8 cellular contexts compared by ENCODE assay signal in genomic region chr7:5424689-5425506, GRCh38. TPM values are rescaled to one million over a fixed set of nuclear protein-coding genes. Genes with fewer than 3 reads are reported as not detected.
DNase-seq lines count a peak whose midpoint lies in the region; ATAC-seq and TF ChIP-seq lines count a peak whose summit lies in the region.

No MANE protein-coding gene starts in this region.

- H2BK12ac ChIP-seq in mesenchymal stem cell (ENCODE audit: low read length in 2 of 2) = peak overlapping the region; percentile 77 to 98

- H3K4me2 ChIP-seq in BLaER1 (peak overlapping the region; percentile 99), mesenchymal stem cell (ENCODE audit: low read length, poor library complexity, severe bottlenecking) (peak overlapping the region; percentile 95)

- peak overlapping the region; percentile 91 to 100 for H3K4ac ChIP-seq in mesenchymal stem cell (ENCODE audit: low read depth in 1 of 2, low read length in 2 of 2)

- H2BK5ac ChIP-seq in mesenchymal stem cell (ENCODE audit: low read depth, low read length, poor library complexity, severe bottlenecking) = peak overlapping the region; percentile 99

- H2AK5ac ChIP-seq in mesenchymal stem cell (ENCODE audit: low read length, severe bottlenecking) = peak overlapping the region; percentile 18

- H4K8ac ChIP-seq in mesenchymal stem cell (ENCODE audit: low read length) = peak overlapping the region; percentile 83

- DNase-seq in H7 (peak; percentile 67), SJCRH30 (peak; percentile 53 to 62), mesenchymal stem cell (peak; percentile 51), tibial artery (peak; percentile 67 to 85)
- DNase-seq in effector memory CD4-positive, alpha-beta T cell = no peak

- H3K9me3 ChIP-seq in BLaER1 (no peaks in the 10 kb centered on the region), SJCRH30 (replicated peaks) (no peaks in the 10 kb centered on the region), mesenchymal stem cell (ENCODE audit: control insufficient read depth, low read length) (no peaks in the 10 kb centered on the region), tibial artery (no peaks in the 10 kb centered on the region)
- no peaks in the 10 kb centered on the region for H3K9me3 ChIP-seq in effector memory CD4-positive, alpha-beta T cell (ENCODE audit: control insufficient read depth, low read length)

- H3K27me3 ChIP-seq in BLaER1 (peaks cover 98% of the 10 kb centered on the region), H7 (ENCODE audit: control insufficient read depth, insufficient read depth, low read length) (peaks cover 64% of the 10 kb centered on the region), SJCRH30 (no peaks in the 10 kb centered on the region), mesenchymal stem cell (ENCODE audit: control insufficient read depth in 1 of 2, insufficient read depth in 1 of 2, low read length in 2 of 2) (no peaks in the 10 kb centered on the region), tibial artery (no peaks in the 10 kb centered on the region)
- peaks cover 94% of the 10 kb centered on the region for H3K27me3 ChIP-seq in effector memory CD4-positive, alpha-beta T cell (replicated peaks; ENCODE audit: control insufficient read depth, insufficient read depth, low read length, poor library complexity, severe bottlenecking)

- ATAC-seq in HG02938 (IDR thresholded peaks at IDR 0.05; ENCODE audit: unreplicated experiment) (no peak), GM21723 (IDR thresholded peaks at IDR 0.05; ENCODE audit: unreplicated experiment) (no peak)

- peak overlapping the region in 1 of 2 experiments; percentile 53 for H3K14ac ChIP-seq in mesenchymal stem cell (ENCODE audit: low read length in 2 of 2)

- H3K79me1 ChIP-seq in mesenchymal stem cell (replicated peaks; ENCODE audit: low read length, poor library complexity, severe bottlenecking) = peaks cover 1% of the 10 kb centered on the region

- H3K4me3 ChIP-seq in BLaER1 = peak overlapping the region; percentile 53
- H3K4me3 ChIP-seq in H7 (ENCODE audit: insufficient read depth, low read depth, low read length) = peak overlapping the region; percentile 74
- H3K4me3 ChIP-seq in SJCRH30 = peak overlapping the region; percentile 83
- peak overlapping the region; percentile 35 for H3K4me3 ChIP-seq in effector memory CD4-positive, alpha-beta T cell (ENCODE audit: insufficient read depth, low read depth, low read length, poor library complexity, severe bottlenecking)
- H3K4me3 ChIP-seq in mesenchymal stem cell (ENCODE audit: insufficient read depth in 1 of 2, low read depth in 1 of 2, low read length in 2 of 2) = peak overlapping the region; percentile 67 to 91
- H3K4me3 ChIP-seq in tibial artery = peak overlapping the region; percentile 90 to 98

- peak overlapping the region; percentile 80 for H2BK15ac ChIP-seq in mesenchymal stem cell (ENCODE audit: low read depth, poor library complexity, severe bottlenecking)

- WGBS in mesenchymal stem cell = under 1% methylated on average over 55 of the region's 55 CpGs

- intact Hi-C loops in tibial artery (cut with DNase I; ENCODE audit: low total_unique reads) = no loop called here

- H3K36me3 ChIP-seq in BLaER1 (no peaks in the 10 kb centered on the region), H7 (replicated peaks; ENCODE audit: control insufficient read depth, insufficient read depth, low read length) (no peaks in the 10 kb centered on the region), SJCRH30 (peaks cover 5% of the 10 kb centered on the region; the same call in 1 of the 2 replicates), mesenchymal stem cell (ENCODE audit: control insufficient read depth in 1 of 2, insufficient read depth in 2 of 2, low read depth in 1 of 2, low read length in 2 of 2) (peaks cover 0 to 16% of the 10 kb centered on the region in 2 experiments), tibial artery (peaks cover 0 to 4% (median 4%) of the 10 kb centered on the region in 3 donors)
- H3K36me3 ChIP-seq in effector memory CD4-positive, alpha-beta T cell (ENCODE audit: control insufficient read depth, insufficient read depth, low read length) = no peaks in the 10 kb centered on the region

- peak overlapping the region; percentile 100 for H2BK120ac ChIP-seq in mesenchymal stem cell (ENCODE audit: low read depth, low read length)

- H3K18ac ChIP-seq in mesenchymal stem cell (ENCODE audit: low read depth in 1 of 2, low read length in 2 of 2) = peak overlapping the region; percentile 87 to 93

- peaks cover 80% of the 10 kb centered on the region for H3K4me1 ChIP-seq in BLaER1
- peaks cover 9% of the 10 kb centered on the region for H3K4me1 ChIP-seq in SJCRH30
- H3K4me1 ChIP-seq in effector memory CD4-positive, alpha-beta T cell (ENCODE audit: control insufficient read depth, insufficient read depth, low read length, poor library complexity, severe bottlenecking) = peaks cover 90% of the 10 kb centered on the region
- H3K4me1 ChIP-seq in mesenchymal stem cell (ENCODE audit: control insufficient read depth, insufficient read depth, low read depth, low read length) = peaks cover 19% of the 10 kb centered on the region
- peaks cover 0 to 17% (median 12%) of the 10 kb centered on the region in 4 donors for H3K4me1 ChIP-seq in tibial artery

- peaks cover 94% of the 10 kb centered on the region for H4K20me1 ChIP-seq in BLaER1

- H2AFZ ChIP-seq in mesenchymal stem cell (ENCODE audit: low read depth, low read length) = no peak overlapping the region

- H3K9ac ChIP-seq in BLaER1 = no peak overlapping the region
- H3K9ac ChIP-seq in mesenchymal stem cell (ENCODE audit: low read length) = peak overlapping the region; percentile 100

- no peak overlapping the region for H3K27ac ChIP-seq in BLaER1
- peak overlapping the region; percentile 95 for H3K27ac ChIP-seq in SJCRH30
- no peak overlapping the region for H3K27ac ChIP-seq in effector memory CD4-positive, alpha-beta T cell (ENCODE audit: insufficient read depth, low read length, poor library complexity, severe bottlenecking)
- H3K27ac ChIP-seq in mesenchymal stem cell (ENCODE audit: low read length, poor library complexity, severe bottlenecking) = peak overlapping the region; percentile 94
- H3K27ac ChIP-seq in tibial artery = peak overlapping the region; percentile 98 to 99

- H4K91ac ChIP-seq in mesenchymal stem cell (ENCODE audit: low read length) = peak overlapping the region; percentile 98

- TF ChIP-seq CTCF in tibial artery (IDR thresholded peaks at IDR 0.05) = no peak

- H3K23ac ChIP-seq in mesenchymal stem cell (ENCODE audit: low read length in 2 of 2) = peak overlapping the region in 1 of 2 experiments; percentile 100

RNA-seq across cellular contexts. Expression of gene TNRC18, which starts 1.3 kb away (rescaled TPM):
- 44.3 and 61.9 TPM in 2 replicates for total RNA-seq in H7 (2014; rRNA removed; shearing (Covaris generic))
- 24.5 and 31.1 TPM in 2 replicates for total RNA-seq in SJCRH30 (2014; rRNA removed; shearing (Covaris generic))
- polyA plus RNA-seq in mesenchymal stem cell (2013, experiment 1 of 2) = 45.5 TPM
- polyA plus RNA-seq in mesenchymal stem cell (2013, experiment 2 of 2) = 39.8 TPM

Comparison
In these comparisons a context has a peak if more than half of its experiments do, and no peak if none do; other contexts are left out.
1. H3K27ac ChIP-seq: peak in SJCRH30 (single experiment), mesenchymal stem cell (single experiment) and tibial artery (2 of 2); none in BLaER1 (single experiment) and effector memory CD4-positive, alpha-beta T cell (single experiment).
2. H3K4me3 ChIP-seq: peak in every context shown above with its lines; median percentile 94 in tibial artery; 83 in SJCRH30; 79 in mesenchymal stem cell; 74 in H7; 53 in BLaER1; 35 in effector memory CD4-positive, alpha-beta T cell.
3. DNase-seq: peak in H7 (single experiment), SJCRH30 (2 of 2), mesenchymal stem cell (single experiment) and tibial artery (2 of 2); none in effector memory CD4-positive, alpha-beta T cell (0 of 3).